In the genomic region with DNA sequence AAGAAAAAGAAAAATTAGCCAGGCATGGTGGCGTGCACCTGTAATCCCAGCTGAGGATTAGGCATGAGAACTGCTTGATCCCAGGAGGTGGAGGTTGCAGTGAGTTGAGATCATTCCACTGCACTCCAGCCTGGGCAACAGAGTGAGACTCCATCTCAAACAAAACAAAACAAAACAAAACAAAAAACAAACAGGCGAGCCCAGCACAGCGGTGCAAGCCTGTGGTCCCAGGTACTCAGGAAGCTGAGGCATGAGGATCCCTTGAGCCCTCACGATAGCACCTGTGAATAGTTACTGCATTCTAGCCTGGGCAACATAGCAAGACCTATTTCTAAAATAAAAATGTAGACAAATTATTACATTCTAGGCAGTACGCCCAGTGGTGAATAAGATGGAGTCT, we compare ENCODE assay signal across 1 cellular context.
TF ChIP-seq lines count a peak whose summit lies in the region.

No MANE protein-coding gene starts in this region.

TF ChIP-seq in HEK293, 187 proteins besides CTCF, POLR2A, EP300 and RAD21:
- TF ChIP-seq, protein P1, sequence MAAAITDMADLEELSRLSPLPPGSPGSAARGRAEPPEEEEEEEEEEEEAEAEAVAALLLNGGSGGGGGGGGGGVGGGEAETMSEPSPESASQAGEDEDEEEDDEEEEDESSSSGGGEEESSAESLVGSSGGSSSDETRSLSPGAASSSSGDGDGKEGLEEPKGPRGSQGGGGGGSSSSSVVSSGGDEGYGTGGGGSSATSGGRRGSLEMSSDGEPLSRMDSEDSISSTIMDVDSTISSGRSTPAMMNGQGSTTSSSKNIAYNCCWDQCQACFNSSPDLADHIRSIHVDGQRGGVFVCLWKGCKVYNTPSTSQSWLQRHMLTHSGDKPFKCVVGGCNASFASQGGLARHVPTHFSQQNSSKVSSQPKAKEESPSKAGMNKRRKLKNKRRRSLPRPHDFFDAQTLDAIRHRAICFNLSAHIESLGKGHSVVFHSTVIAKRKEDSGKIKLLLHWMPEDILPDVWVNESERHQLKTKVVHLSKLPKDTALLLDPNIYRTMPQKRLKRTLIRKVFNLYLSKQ (tag by site-specific recombination; IDR thresholded peaks at IDR 0.05; ENCODE audit: borderline replicate concordance), result no peak
- peak; percentile 64 for TF ChIP-seq ZNF121 (tag by site-specific recombination; IDR thresholded peaks at IDR 0.05)
